17 cellular contexts compared by ENCODE assay signal in genomic region chr2:174780191-174780590, GRCh38. TPM values are rescaled to one million over a fixed set of nuclear protein-coding genes. Genes with fewer than 3 reads are reported as not detected.
A peak's percentile ranks its signal among the peaks of the same experiment; 100 is the strongest.
DNase-seq lines count a peak whose midpoint lies in the region; ATAC-seq and TF ChIP-seq lines count a peak whose summit lies in the region.
"Had no signal": no experiment of that assay in that cellular context is flagged by ENCODE, and none has a peak within 500 bp of the region (broad histone marks: within the 10 kb centered on the region; RNA-seq: fewer than 3 reads in every experiment).

No MANE protein-coding gene starts in this region.

- peaks cover 50% of the 10 kb centered on the region for H3K4me1 ChIP-seq in CD4-positive, alpha-beta memory T cell (ENCODE audit: insufficient read depth, low read length)
- H3K4me1 ChIP-seq in GM23338 (ENCODE audit: insufficient read depth) (peaks cover 30% of the 10 kb centered on the region), neuronal stem cell (ENCODE audit: control insufficient read depth in 2 of 2, insufficient read depth in 1 of 2, low read depth in 1 of 2, low read length in 2 of 2) (peaks cover 11 to 16% of the 10 kb centered on the region in 2 donors)

- H3K27ac Mint-ChIP-seq in CD4-positive, alpha-beta memory T cell, result peak overlapping the region in 6 of 7 donors; percentile 85 to 99 (median 98)
- H3K27ac Mint-ChIP-seq in GM23338 (no peak overlapping the region), mesothelial cell of epicardium (peak overlapping the region; percentile 75)
- H3K27ac Mint-ChIP-seq in activated naive CD8-positive, alpha-beta T cell treated with anti-CD3 and anti-CD28 coated beads, Interleukin-2, amount 50 U/mL, for 24 hours, result peak overlapping the region; percentile 35
- H3K27ac Mint-ChIP-seq: memory B cell had no signal

- peak overlapping the region in 1 of 8 donors; percentile 2 for H3K4me3 Mint-ChIP-seq in CD4-positive, alpha-beta memory T cell
- no peak overlapping the region for H3K4me3 Mint-ChIP-seq in GM23338
- H3K4me3 Mint-ChIP-seq in activated naive CD8-positive, alpha-beta T cell treated with anti-CD3 and anti-CD28 coated beads, Interleukin-2, amount 50 U/mL, for 24 hours, result peak overlapping the region; percentile 9
- no peak overlapping the region for H3K4me3 Mint-ChIP-seq in mesothelial cell of epicardium
- H3K4me3 Mint-ChIP-seq: memory B cell had no signal

- no peaks in the 10 kb centered on the region for H3K36me3 Mint-ChIP-seq in CD4-positive, alpha-beta memory T cell
- H3K36me3 Mint-ChIP-seq in GM23338 (ENCODE audit: low read depth), result no peaks in the 10 kb centered on the region
- no peaks in the 10 kb centered on the region for H3K36me3 Mint-ChIP-seq in activated naive CD8-positive, alpha-beta T cell treated with anti-CD3 and anti-CD28 coated beads, Interleukin-2, amount 50 U/mL, for 24 hours (ENCODE audit: low read depth)
- no peaks in the 10 kb centered on the region for H3K36me3 Mint-ChIP-seq in mesothelial cell of epicardium
- H3K36me3 Mint-ChIP-seq: memory B cell had no signal

- H2BK15ac ChIP-seq in neuronal stem cell (ENCODE audit: low read length), result no peak overlapping the region

- no peak overlapping the region for H4K8ac ChIP-seq in neuronal stem cell (ENCODE audit: low read depth, low read length)

- intact Hi-C loops in CD4-positive, alpha-beta memory T cell (cut with micrococcal nuclease), result no loop called here

- H2AK5ac ChIP-seq in neuronal stem cell (ENCODE audit: low read depth, low read length), result no peak overlapping the region

- POLR2A ChIA-PET in CD4-positive, alpha-beta memory T cell (lab: Charles Lee; ENCODE audit: partially characterized antibody), result no interaction called here

- no peak for DNase-seq in CD4-positive, alpha-beta memory T cell
- DNase-seq in GM23338 (ENCODE audit: low spot score) (no peak), mesothelial cell of epicardium (ENCODE audit: low spot score in 2 of 2, unreplicated experiment in 2 of 2) (no peak), neuronal stem cell (ENCODE audit: low spot score) (no peak)
- no peak for DNase-seq in activated naive CD8-positive, alpha-beta T cell treated with anti-CD3 and anti-CD28 coated beads, Interleukin-2, amount 50 U/mL, for 24 hours
- DNase-seq: activated CD4-positive, alpha-beta T cell treated with anti-CD3 and anti-CD28 coated beads for 4 hours; central memory CD4-positive, alpha-beta T cell; DMS 273 treated with DMSO at 0.1 percent for 48 hours; NCI-H2107; stimulated activated CD8-positive, alpha-beta memory T cell treated with anti-CD3 and anti-CD28 coated beads, Interleukin-4, amount 100 ng/mL, for 48 hours had no signal

- H2BK12ac ChIP-seq in neuronal stem cell (ENCODE audit: low read length), result no peak overlapping the region

- H3K4ac ChIP-seq in neuronal stem cell (ENCODE audit: low read length), result no peak overlapping the region

- no CpG with 5 or more reads among the region's 2 CpGs for WGBS in neuronal stem cell (ENCODE audit: extremely low coverage in 2 of 2, insufficient read length in 2 of 2, insufficient replicate concordance in 1 of 2), 2 donors

- H3K4me3 ChIP-seq in CD4-positive, alpha-beta memory T cell (ENCODE audit: low read length in 2 of 2), result no peak overlapping the region
- H3K4me3 ChIP-seq in GM23338 (no peak overlapping the region), neuronal stem cell (ENCODE audit: low read length in 2 of 2) (no peak overlapping the region)
- H3K4me3 ChIP-seq: thoracic aorta had no signal

- H3K27me3 ChIP-seq in CD4-positive, alpha-beta memory T cell (ENCODE audit: insufficient read depth, low read length), result no peaks in the 10 kb centered on the region
- H3K27me3 ChIP-seq in GM23338 (ENCODE audit: insufficient read depth) (no peaks in the 10 kb centered on the region), neuronal stem cell (ENCODE audit: control insufficient read depth in 3 of 3, insufficient read depth in 3 of 3, low read depth in 1 of 3, low read length in 3 of 3) (no peaks in the 10 kb centered on the region)

- no peak overlapping the region for H4K91ac ChIP-seq in neuronal stem cell (ENCODE audit: low read depth, low read length, poor library complexity)

- no peaks in the 10 kb centered on the region for H3K9me3 ChIP-seq in CD4-positive, alpha-beta memory T cell (ENCODE audit: control insufficient read depth in 1 of 2, low read length in 2 of 2)
- no peaks in the 10 kb centered on the region for H3K9me3 ChIP-seq in neuronal stem cell (replicated peaks in 1 of 2; ENCODE audit: control insufficient read depth in 2 of 2, insufficient read depth in 1 of 2, low read depth in 1 of 2, low read length in 2 of 2)
- H3K9me3 ChIP-seq: thoracic aorta had no signal

- ATAC-seq in GM23338 (no peak), GM18517 (IDR thresholded peaks at IDR 0.05; ENCODE audit: unreplicated experiment) (no peak), HG02981 (IDR thresholded peaks at IDR 0.05; ENCODE audit: unreplicated experiment) (no peak)
- no peak for ATAC-seq in activated naive CD8-positive, alpha-beta T cell treated with anti-CD3 and anti-CD28 coated beads, Interleukin-2, amount 50 U/mL, for 24 hours

- no peaks in the 10 kb centered on the region for H3K36me3 ChIP-seq in CD4-positive, alpha-beta memory T cell (ENCODE audit: insufficient read depth, low read length)
- H3K36me3 ChIP-seq in GM23338 (ENCODE audit: insufficient read depth) (no peaks in the 10 kb centered on the region), neuronal stem cell (replicated peaks in 1 of 2; ENCODE audit: control insufficient read depth in 2 of 2, insufficient read depth in 2 of 2, low read length in 2 of 2) (no peaks in the 10 kb centered on the region)
- H3K36me3 ChIP-seq: thoracic aorta had no signal

- H2AFZ ChIP-seq in GM23338, result peak overlapping the region; percentile 80; the same call in 1 of the 2 replicates
- H2AFZ ChIP-seq in neuronal stem cell (ENCODE audit: low read length), result no peak overlapping the region

- H3K9me3 Mint-ChIP-seq in CD4-positive, alpha-beta memory T cell, result no peaks in the 10 kb centered on the region
- H3K9me3 Mint-ChIP-seq in GM23338 (no peaks in the 10 kb centered on the region; the same call in 2 of the 3 replicates), mesothelial cell of epicardium (no peaks in the 10 kb centered on the region)
- H3K9me3 Mint-ChIP-seq in activated naive CD8-positive, alpha-beta T cell treated with anti-CD3 and anti-CD28 coated beads, Interleukin-2, amount 50 U/mL, for 24 hours, result no peaks in the 10 kb centered on the region
- H3K9me3 Mint-ChIP-seq: memory B cell had no signal

- no peak overlapping the region for H3K23ac ChIP-seq in neuronal stem cell (ENCODE audit: low read depth, low read length, poor library complexity)

- H3K4me2 ChIP-seq in GM23338 (0 out of 2 replicates have a peak overlapping the region, but pooled peaks have one; percentile 20), neuronal stem cell (ENCODE audit: insufficient read depth, low read length, poor library complexity, severe bottlenecking) (no peak overlapping the region)

- no peaks in the 10 kb centered on the region for H3K27me3 Mint-ChIP-seq in CD4-positive, alpha-beta memory T cell
- H3K27me3 Mint-ChIP-seq in GM23338 (ENCODE audit: insufficient read depth, low read depth, poor library complexity), result peaks cover 20% of the 10 kb centered on the region
- H3K27me3 Mint-ChIP-seq in activated naive CD8-positive, alpha-beta T cell treated with anti-CD3 and anti-CD28 coated beads, Interleukin-2, amount 50 U/mL, for 24 hours, result no peaks in the 10 kb centered on the region
- no peaks in the 10 kb centered on the region for H3K27me3 Mint-ChIP-seq in mesothelial cell of epicardium (ENCODE audit: low read depth)

- H3K9ac ChIP-seq in neuronal stem cell (ENCODE audit: low read depth, low read length, poor library complexity), result no peak overlapping the region

- H3K14ac ChIP-seq in neuronal stem cell (ENCODE audit: low read length), result no peak overlapping the region

- no peak overlapping the region for H3K27ac ChIP-seq in CD4-positive, alpha-beta memory T cell (ENCODE audit: low read depth, low read length)
- H3K27ac ChIP-seq in GM23338 (ENCODE audit: low read depth) (no peak overlapping the region), neuronal stem cell (replicated peaks; ENCODE audit: low read length) (no peak overlapping the region)
- H3K27ac ChIP-seq: thoracic aorta had no signal

- H2BK120ac ChIP-seq in neuronal stem cell (ENCODE audit: low read depth, low read length), result no peak overlapping the region

- CTCF ChIA-PET in CD4-positive, alpha-beta memory T cell (lab: Charles Lee; ENCODE audit: partially characterized antibody), result interaction anchor here (1.3 to 1.5 kb wide), 2 partner anchors 31 to 439 kb away, joined by 3 to 4 read pairs; no protein-coding TSS in a partner anchor

- peaks cover 32 to 53% (median 47%) of the 10 kb centered on the region in 4 donors for H3K4me1 Mint-ChIP-seq in CD4-positive, alpha-beta memory T cell
- H3K4me1 Mint-ChIP-seq in GM23338, result peaks cover 52% of the 10 kb centered on the region
- H3K4me1 Mint-ChIP-seq in activated naive CD8-positive, alpha-beta T cell treated with anti-CD3 and anti-CD28 coated beads, Interleukin-2, amount 50 U/mL, for 24 hours, result peaks cover 55% of the 10 kb centered on the region
- H3K4me1 Mint-ChIP-seq in mesothelial cell of epicardium, result peaks cover 60% of the 10 kb centered on the region

- H3K9me2 ChIP-seq in GM23338 (ENCODE audit: insufficient read depth), result peaks cover 16% of the 10 kb centered on the region

- no peaks in the 10 kb centered on the region for H4K20me1 ChIP-seq in GM23338 (replicated peaks; ENCODE audit: insufficient read depth)

- no peaks in the 10 kb centered on the region for H3K79me1 ChIP-seq in neuronal stem cell (ENCODE audit: low read depth, low read length)

- no peak overlapping the region for H3K18ac ChIP-seq in neuronal stem cell (ENCODE audit: low read length)

- H3K79me2 ChIP-seq in GM23338 (replicated peaks; ENCODE audit: insufficient read depth), result no peaks in the 10 kb centered on the region

- no peak for TF ChIP-seq CTCF in GM23338 (conservative IDR thresholded peaks at IDR 0.05; ENCODE audit: low read depth in 2 of 2)
- no peak for TF ChIP-seq CTCF in mesothelial cell of epicardium (IDR thresholded peaks at IDR 0.05; ENCODE audit: unreplicated experiment)

- H2BK5ac ChIP-seq in neuronal stem cell (ENCODE audit: low read length), result no peak overlapping the region

- H3F3A ChIP-seq in GM23338 (replicated peaks; ENCODE audit: low read depth), result no peaks in the 10 kb centered on the region

RNA-seq across cellular contexts. Expression of gene CHRNA1, which starts 15.9 kb away (rescaled TPM):
- total RNA-seq in CD4-positive, alpha-beta memory T cell, result not detected
- polyA plus RNA-seq in CD4-positive, alpha-beta memory T cell, result 1 to 10 TPM in 1 of 2 donors, under 1 TPM in 1; 0.26 to 1.8 TPM
- not detected in 2 replicates for total RNA-seq in GM23338 (2014; rRNA removed; shearing (Covaris generic))
- polyA plus RNA-seq in GM23338 (2016; fragmentation: Nextera tagmentation; extraction: Ambion mirVana), result not detected in 2 replicates
- 0.16 TPM in 1 of 3 replicates, not detected in the others for total RNA-seq in mesothelial cell of epicardium
- polyA plus RNA-seq in neuronal stem cell (2013, experiment 1 of 2), result not detected
- polyA plus RNA-seq in neuronal stem cell (2013, experiment 2 of 2), result not detected
- total RNA-seq: kidney epithelial cell had no signal
- polyA plus RNA-seq: BJ, neural cell had no signal
